Comparison of ENCODE assay signal across 1 cellular context in genomic region chr3:178300441-178300959, GRCh38.
TF ChIP-seq lines count a peak whose summit lies in the region.

No MANE protein-coding gene starts in this region.

TF ChIP-seq in K562, 482 proteins besides CTCF, POLR2A, EP300 and RAD21 (continued from another document):
- TF ChIP-seq HDAC3 (IDR thresholded peaks at IDR 0.05; ENCODE audit: borderline replicate concordance, partially characterized antibody) (no peak), PATZ1 (CRISPR knock-in tag; IDR thresholded peaks at IDR 0.05; ENCODE audit: borderline replicate concordance) (no peak), CREB3 (tag; conservative IDR thresholded peaks at IDR 0.05; ENCODE audit: low read depth) (no peak), DPF2 (IDR thresholded peaks at IDR 0.05) (0 out of 2 replicates have a peak, but pooled peaks have one; percentile 12), ESRRB (CRISPR knock-in tag; IDR thresholded peaks at IDR 0.05; ENCODE audit: borderline replicate concordance) (no peak), SAP30 (IDR thresholded peaks at IDR 0.05; ENCODE audit: borderline replicate concordance, insufficient read depth, low read depth, low read length, poor library complexity, severe bottlenecking) (no peak), DDX20 (tag; IDR thresholded peaks at IDR 0.05; ENCODE audit: low read depth) (no peak), STAT6 (CRISPR knock-in tag; IDR thresholded peaks at IDR 0.05) (no peak), CTCFL (IDR thresholded peaks at IDR 0.05; ENCODE audit: borderline replicate concordance, insufficient read depth, low read depth, low read length, poor library complexity, severe bottlenecking) (no peak), TEAD4 (IDR thresholded peaks at IDR 0.05; ENCODE audit: low read length) (peak; percentile 55), TEAD4 (CRISPR knock-in tag; IDR thresholded peaks at IDR 0.05; ENCODE audit: borderline replicate concordance) (no peak), ARNT (IDR thresholded peaks at IDR 0.05) (no peak), ARID1B (IDR thresholded peaks at IDR 0.05) (peak; percentile 47), SAFB (IDR thresholded peaks at IDR 0.05; ENCODE audit: borderline replicate concordance, low read depth, low read length) (no peak), ZNF766 (CRISPR knock-in tag; conservative IDR thresholded peaks at IDR 0.05) (no peak), COPS2 (conservative IDR thresholded peaks at IDR 0.05) (no peak), CBFA2T3 (IDR thresholded peaks at IDR 0.05) (peak; percentile 66), TOE1 (IDR thresholded peaks at IDR 0.05; ENCODE audit: borderline replicate concordance) (no peak), TOE1 (CRISPR knock-in tag; IDR thresholded peaks at IDR 0.05; ENCODE audit: borderline replicate concordance, low read depth) (no peak), SNIP1 (IDR thresholded peaks at IDR 0.05; ENCODE audit: low read depth) (no peak)
- TF ChIP-seq, protein P1, sequence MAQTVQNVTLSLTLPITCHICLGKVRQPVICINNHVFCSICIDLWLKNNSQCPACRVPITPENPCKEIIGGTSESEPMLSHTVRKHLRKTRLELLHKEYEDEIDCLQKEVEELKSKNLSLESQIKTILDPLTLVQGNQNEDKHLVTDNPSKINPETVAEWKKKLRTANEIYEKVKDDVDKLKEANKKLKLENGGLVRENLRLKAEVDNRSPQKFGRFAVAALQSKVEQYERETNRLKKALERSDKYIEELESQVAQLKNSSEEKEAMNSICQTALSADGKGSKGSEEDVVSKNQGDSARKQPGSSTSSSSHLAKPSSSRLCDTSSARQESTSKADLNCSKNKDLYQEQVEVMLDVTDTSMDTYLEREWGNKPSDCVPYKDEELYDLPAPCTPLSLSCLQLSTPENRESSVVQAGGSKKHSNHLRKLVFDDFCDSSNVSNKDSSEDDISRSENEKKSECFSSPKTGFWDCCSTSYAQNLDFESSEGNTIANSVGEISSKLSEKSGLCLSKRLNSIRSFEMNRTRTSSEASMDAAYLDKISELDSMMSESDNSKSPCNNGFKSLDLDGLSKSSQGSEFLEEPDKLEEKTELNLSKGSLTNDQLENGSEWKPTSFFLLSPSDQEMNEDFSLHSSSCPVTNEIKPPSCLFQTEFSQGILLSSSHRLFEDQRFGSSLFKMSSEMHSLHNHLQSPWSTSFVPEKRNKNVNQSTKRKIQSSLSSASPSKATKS (CRISPR knock-in tag; IDR thresholded peaks at IDR 0.05) = no peak
- TF ChIP-seq, protein P2, sequence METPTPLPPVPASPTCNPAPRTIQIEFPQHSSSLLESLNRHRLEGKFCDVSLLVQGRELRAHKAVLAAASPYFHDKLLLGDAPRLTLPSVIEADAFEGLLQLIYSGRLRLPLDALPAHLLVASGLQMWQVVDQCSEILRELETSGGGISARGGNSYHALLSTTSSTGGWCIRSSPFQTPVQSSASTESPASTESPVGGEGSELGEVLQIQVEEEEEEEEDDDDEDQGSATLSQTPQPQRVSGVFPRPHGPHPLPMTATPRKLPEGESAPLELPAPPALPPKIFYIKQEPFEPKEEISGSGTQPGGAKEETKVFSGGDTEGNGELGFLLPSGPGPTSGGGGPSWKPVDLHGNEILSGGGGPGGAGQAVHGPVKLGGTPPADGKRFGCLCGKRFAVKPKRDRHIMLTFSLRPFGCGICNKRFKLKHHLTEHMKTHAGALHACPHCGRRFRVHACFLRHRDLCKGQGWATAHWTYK (CRISPR knock-in tag; IDR thresholded peaks at IDR 0.05) = no peak
- TF ChIP-seq, protein P3, sequence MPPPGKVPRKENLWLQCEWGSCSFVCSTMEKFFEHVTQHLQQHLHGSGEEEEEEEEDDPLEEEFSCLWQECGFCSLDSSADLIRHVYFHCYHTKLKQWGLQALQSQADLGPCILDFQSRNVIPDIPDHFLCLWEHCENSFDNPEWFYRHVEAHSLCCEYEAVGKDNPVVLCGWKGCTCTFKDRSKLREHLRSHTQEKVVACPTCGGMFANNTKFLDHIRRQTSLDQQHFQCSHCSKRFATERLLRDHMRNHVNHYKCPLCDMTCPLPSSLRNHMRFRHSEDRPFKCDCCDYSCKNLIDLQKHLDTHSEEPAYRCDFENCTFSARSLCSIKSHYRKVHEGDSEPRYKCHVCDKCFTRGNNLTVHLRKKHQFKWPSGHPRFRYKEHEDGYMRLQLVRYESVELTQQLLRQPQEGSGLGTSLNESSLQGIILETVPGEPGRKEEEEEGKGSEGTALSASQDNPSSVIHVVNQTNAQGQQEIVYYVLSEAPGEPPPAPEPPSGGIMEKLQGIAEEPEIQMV (tag; conservative IDR thresholded peaks at IDR 0.05; ENCODE audit: low read depth) = no peak
TF ChIP-seq in K562: peak in this region for 6.
